ENCODE assay signal across 2 cellular contexts in genomic region chr1:242401937-242402336, GRCh38.
A peak's percentile ranks its signal among the peaks of the same experiment; 100 is the strongest.
TF ChIP-seq lines count a peak whose summit lies in the region.

No MANE protein-coding gene starts in this region.

TF ChIP-seq in SK-N-SH, 30 proteins besides CTCF, POLR2A, EP300 and RAD21 (continued from another document):
- TF ChIP-seq ZBTB33 (IDR thresholded peaks at IDR 0.05; ENCODE audit: borderline replicate concordance, low read depth) (no peak), POLR2AphosphoS5 (IDR thresholded peaks at IDR 0.05; ENCODE audit: low read depth, low read length) (no peak), TEAD4 (IDR thresholded peaks at IDR 0.05; ENCODE audit: borderline replicate concordance, insufficient read depth) (no peak), REST (IDR thresholded peaks at IDR 0.05; ENCODE audit: low read depth, low read length) (no peak), NRF1 (IDR thresholded peaks at IDR 0.05; ENCODE audit: low read depth, low read length) (no peak), MAX (IDR thresholded peaks at IDR 0.05; ENCODE audit: low read depth) (no peak), GATA2 (CRISPR knock-in tag; IDR thresholded peaks at IDR 0.05) (peak; percentile 73), IRF3 (IDR thresholded peaks at IDR 0.05; ENCODE audit: low read depth, low read length) (no peak), RCOR1 (IDR thresholded peaks at IDR 0.05; ENCODE audit: low read length) (peak; percentile 68; the same call in 1 of the 2 replicates)
TF ChIP-seq in SK-N-SH: peak in this region for 3.

TF ChIP-seq in SK-N-SH treated with all-trans-retinoic acid at 6 μM for 48 hours, 23 proteins besides CTCF, POLR2A, EP300 and RAD21 (continued from another document):
- no peak for TF ChIP-seq ZFP3 (CRISPR knock-in tag; IDR thresholded peaks at IDR 0.05)
- no peak for TF ChIP-seq CSRNP3 (CRISPR knock-in tag; IDR thresholded peaks at IDR 0.05)
- TF ChIP-seq ZC3H10 (CRISPR knock-in tag; IDR thresholded peaks at IDR 0.05): no peak
- no peak for TF ChIP-seq ZNF70 (CRISPR knock-in tag; IDR thresholded peaks at IDR 0.05)
- TF ChIP-seq BACH2 (CRISPR knock-in tag; IDR thresholded peaks at IDR 0.05; ENCODE audit: borderline replicate concordance): no peak
- TF ChIP-seq ARNTL (CRISPR knock-in tag; IDR thresholded peaks at IDR 0.05; ENCODE audit: borderline replicate concordance, low read depth): no peak
- no peak for TF ChIP-seq POU6F1 (CRISPR knock-in tag; IDR thresholded peaks at IDR 0.05; ENCODE audit: borderline replicate concordance, low read depth)
- no peak for TF ChIP-seq ISL1 (CRISPR knock-in tag; IDR thresholded peaks at IDR 0.05)
TF ChIP-seq in SK-N-SH treated with all-trans-retinoic acid at 6 μM for 48 hours: peak in this region for 0.
